ENCODE assay signal across 8 cellular contexts in genomic region chr15:66504563-66505429, GRCh38. TPM values are rescaled to one million over a fixed set of nuclear protein-coding genes. Genes with fewer than 3 reads are reported as not detected.
A peak's percentile ranks its signal among the peaks of the same experiment; 100 is the strongest.
DNase-seq lines count a peak whose midpoint lies in the region; ATAC-seq and TF ChIP-seq lines count a peak whose summit lies in the region.

Gene RPL4 (minus strand): TSS chr15:66504855. CDS start chr15:66504790, 65 bp downstream.
Gene ZWILCH (plus strand): TSS chr15:66505326. CDS start chr15:66505339, 13 bp downstream.

- peak within 1 kb of the TSS; percentile 91 to 94 for H3K9ac ChIP-seq in duodenal mucosa (ENCODE audit: low read depth in 1 of 2, low read length in 2 of 2)

- ATAC-seq in GM19035 (IDR thresholded peaks at IDR 0.05; ENCODE audit: unreplicated experiment) (peak; percentile 80), HG03354 (IDR thresholded peaks at IDR 0.05; ENCODE audit: poor library complexity, severe bottlenecking, unreplicated experiment) (peak; percentile 79), right lobe of liver (peak; percentile 90 to 95 (median 93))

- DNase-seq in AML-193 (lab: John Stamatoyannopoulos, UW): peak; percentile 66 to 80
- peak; percentile 87 for DNase-seq in NCI-H69 (lab: John Stamatoyannopoulos, UW)
- peak; percentile 78 to 83 for DNase-seq in activated CD4-positive, alpha-beta T cell treated with anti-CD3 and anti-CD28 coated beads, Interleukin-2, amount 50 U/mL, for 48 hours
- DNase-seq in right lobe of liver: peak; percentile 82 to 89 (median 85)
- peak; percentile 61 to 75 for DNase-seq in stimulated activated CD4-positive, alpha-beta T cell treated with anti-CD3 and anti-CD28 coated beads, Interleukin-4, amount 100 ng/mL, for 48 hours (ENCODE audit: low read depth in 2 of 2)

- H3K27me3 ChIP-seq in duodenal mucosa (ENCODE audit: control insufficient read depth in 1 of 2, insufficient read depth in 2 of 2, low read length in 2 of 2) (no peaks in the 10 kb centered on the region), right lobe of liver (no peaks in the 10 kb centered on the region)

- H3K27ac ChIP-seq in duodenal mucosa (ENCODE audit: low read depth, low read length): peak within 1 kb of the TSS; percentile 86
- peak within 1 kb of the TSS; percentile 93 to 97 (median 94) for H3K27ac ChIP-seq in right lobe of liver

- H3K9me3 ChIP-seq in duodenal mucosa (ENCODE audit: control insufficient read depth in 1 of 2, low read length in 2 of 2) (no peaks in the 10 kb centered on the region), right lobe of liver (no peaks in the 10 kb centered on the region)

- under 1% methylated on average over 41 of the region's 46 CpGs for WGBS in right lobe of liver (ENCODE audit: insufficient coverage, low coverage, low lambda C conversion rate, missing lambda C conversion rate)

- intact Hi-C loops in right lobe of liver (cut with DNase I): no loop called here

- H3K36me3 ChIP-seq in duodenal mucosa (ENCODE audit: control insufficient read depth in 1 of 2, insufficient read depth in 2 of 2, low read length in 2 of 2): peaks cover 29 to 35% of the 10 kb centered on the region in 2 donors
- peaks cover 8 to 35% (median 22%) of the 10 kb centered on the region in 4 donors for H3K36me3 ChIP-seq in right lobe of liver

- H3K4me1 ChIP-seq in duodenal mucosa (ENCODE audit: control insufficient read depth in 1 of 2, insufficient read depth in 2 of 2, low read length in 2 of 2) (peaks cover 19 to 22% of the 10 kb centered on the region in 2 donors), right lobe of liver (peaks cover 0 to 26% (median 7%) of the 10 kb centered on the region in 4 donors)

- H3K4me3 ChIP-seq in duodenal mucosa (ENCODE audit: low read depth in 1 of 2, low read length in 2 of 2) (peak within 1 kb of the TSS; percentile 97 to 98), right lobe of liver (peak within 1 kb of the TSS; percentile 83 to 97 (median 95))

- TF ChIP-seq POLR2A in right lobe of liver (IDR thresholded peaks at IDR 0.05): peak; percentile 93

- no peak for TF ChIP-seq CTCF in right lobe of liver (IDR thresholded peaks at IDR 0.05)

RNA-seq across cellular contexts. Expression of gene RPL4, which starts in this region (rescaled TPM):
- total RNA-seq in right lobe of liver: 1,000 to 10,000 TPM in 2 of 6 experiments, 100 to 1,000 TPM in 4; 643 to 1,390 (median 819) TPM

RNA-seq across cellular contexts. Expression of gene ZWILCH, which starts in this region (rescaled TPM):
- 1 to 10 TPM; 1.1 to 4.9 (median 2.5) TPM for total RNA-seq in right lobe of liver

Comparison
In these comparisons a context has a peak if more than half of its experiments do, and no peak if none do; other contexts are left out.
1. Peak in every context shown above with its lines: DNase-seq, ATAC-seq, H3K4me3 ChIP-seq and H3K27ac ChIP-seq.